9 cellular contexts compared by ENCODE assay signal in the genomic region with DNA sequence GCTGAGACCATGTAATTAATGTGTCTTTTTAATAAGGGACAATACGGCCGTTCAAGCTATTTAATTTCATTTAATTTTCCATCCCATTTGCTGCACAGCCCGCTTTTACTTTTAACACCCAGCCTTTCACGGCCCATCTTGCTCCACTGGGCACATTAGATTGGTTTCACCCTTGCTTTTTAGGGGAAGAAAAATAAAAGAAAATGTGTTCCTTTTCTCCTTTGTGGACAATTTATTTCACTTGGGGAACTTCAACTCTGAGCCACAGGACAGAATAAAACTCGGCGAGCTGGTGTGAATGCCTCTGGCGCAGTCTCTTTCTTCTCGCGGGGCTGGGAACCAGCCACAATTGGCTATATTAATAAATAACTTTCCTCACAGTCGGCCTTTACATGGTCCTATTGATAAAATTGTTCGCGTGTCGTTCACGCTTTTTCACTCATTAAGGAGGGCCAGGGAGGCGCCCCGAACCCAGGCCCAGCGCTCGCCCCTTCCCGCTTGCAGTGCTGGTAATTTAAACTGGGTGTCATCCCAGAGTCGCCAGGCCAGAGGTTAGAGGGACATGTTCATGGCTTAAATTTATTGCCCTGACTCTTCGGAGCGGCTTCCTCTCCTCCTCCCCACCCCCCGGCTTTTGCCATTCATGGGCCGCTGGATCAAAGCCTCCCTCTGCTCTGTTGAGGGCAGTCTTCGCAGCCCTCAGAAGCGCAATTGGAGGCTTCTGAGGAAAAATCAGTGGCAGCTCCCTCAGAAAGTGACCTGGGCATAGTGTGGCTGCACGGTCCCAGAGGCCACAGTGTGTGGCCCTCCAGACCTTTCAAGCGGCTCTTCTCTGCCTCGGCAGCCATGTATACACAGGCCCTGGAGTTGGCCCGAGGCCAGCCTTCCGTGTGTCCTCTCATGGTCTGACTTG. TPM values are rescaled to one million over a fixed set of nuclear protein-coding genes. Genes with fewer than 3 reads are reported as not detected.
A peak's percentile ranks its signal among the peaks of the same experiment; 100 is the strongest.
DNase-seq lines count a peak whose midpoint lies in the region; ATAC-seq and TF ChIP-seq lines count a peak whose summit lies in the region.
"Had no signal": no experiment of that assay in that cellular context is flagged by ENCODE, and none has a peak within 500 bp of the region (broad histone marks: within the 10 kb centered on the region; RNA-seq: fewer than 3 reads in every experiment).

No MANE protein-coding gene starts in this region.

- TF ChIP-seq POLR2A in esophagus muscularis mucosa (IDR thresholded peaks at IDR 0.05; ENCODE audit: low read depth) (no peak), sigmoid colon (IDR thresholded peaks at IDR 0.05) (no peak)

- H3K4me3 ChIP-seq in GM08714 (ENCODE audit: low read length) (peak overlapping the region; percentile 59; the same call in 1 of the 2 replicates), Panc1 (ENCODE audit: low read depth in 2 of 2, low read length in 2 of 2) (peak overlapping the region; percentile 40 to 44), esophagus muscularis mucosa (peak overlapping the region; percentile 38 to 54 (median 46)), sigmoid colon (peak overlapping the region in 3 of 4 donors; percentile 20 to 33 (median 31))

- H3K27me3 ChIP-seq in Panc1 (ENCODE audit: control insufficient read depth, insufficient read depth, low read length) (peaks cover 42% of the 10 kb centered on the region), esophagus muscularis mucosa (peaks cover 9 to 100% (median 86%) of the 10 kb centered on the region in 4 donors), sigmoid colon (peaks cover 68 to 100% (median 97%) of the 10 kb centered on the region in 3 donors)

- intact Hi-C loops in Panc1 (cut with micrococcal nuclease; ENCODE audit: unreplicated experiment) (no loop called here), esophagus muscularis mucosa (cut with DNase I) (loop anchor here (10.0 kb wide), 1 partner anchor 840 kb away; no protein-coding TSS in a partner anchor), sigmoid colon (cut with DNase I) (no loop called here)

- no TSS peak for BruUV-seq in Panc1 (replicated peaks; lab: Mats Ljungman, UMichigan)

- H3K9me3 ChIP-seq in Panc1 (ENCODE audit: control insufficient read depth, insufficient read depth, low read depth, low read length) (no peaks in the 10 kb centered on the region), esophagus muscularis mucosa (no peaks in the 10 kb centered on the region), sigmoid colon (no peaks in the 10 kb centered on the region)

- H3K27ac ChIP-seq in Panc1 (ENCODE audit: low read length) (no peak overlapping the region), esophagus muscularis mucosa (replicated peaks in 1 of 4) (no peak overlapping the region), sigmoid colon (no peak overlapping the region)

- CTCF ChIA-PET in Panc1 (lab: Charles Lee) (interaction anchor here (0.7 kb wide), 1 partner anchor 201 kb away, joined by 8 read pairs; no protein-coding TSS in a partner anchor), HEK293T (lab: Yijun Ruan, JAX) (no interaction called here)

- TF ChIP-seq EP300 in esophagus muscularis mucosa (IDR thresholded peaks at IDR 0.05) (no peak), sigmoid colon (IDR thresholded peaks at IDR 0.05) (no peak)

- in situ Hi-C loops in Panc1 (cut with HindIII; ENCODE audit: low pct_unique_long_range_greater_than_20kb, low sequenced_read_pairs), result no loop called here

- H3K36me3 ChIP-seq in Panc1 (ENCODE audit: control insufficient read depth, insufficient read depth, low read length), result no peaks in the 10 kb centered on the region
- no peaks in the 10 kb centered on the region for H3K36me3 ChIP-seq in esophagus muscularis mucosa
- H3K36me3 ChIP-seq in sigmoid colon, result no peaks in the 10 kb centered on the region

- POLR2A ChIA-PET in Panc1 (lab: Charles Lee), result no interaction called here
- POLR2A ChIA-PET in HEK293T (lab: Yijun Ruan, JAX), result interaction anchor here (0.7 to 1.2 kb wide), 2 partner anchors 11 to 65 kb away, joined by 3 read pairs; no protein-coding TSS in a partner anchor

- TF ChIP-seq CTCF in Panc1 (IDR thresholded peaks at IDR 0.05) (no peak), esophagus muscularis mucosa (IDR thresholded peaks at IDR 0.05) (no peak), sigmoid colon (IDR thresholded peaks at IDR 0.05) (no peak)

- ATAC-seq in Panc1, result no peak
- ATAC-seq in GM18861 (IDR thresholded peaks at IDR 0.05; ENCODE audit: unreplicated experiment), result no peak
- no peak for ATAC-seq in HG03280 (IDR thresholded peaks at IDR 0.05; ENCODE audit: unreplicated experiment)

- 9% methylated on average over 18 of the region's 31 CpGs for WGBS in esophagus muscularis mucosa
- 8 to 11% methylated on average over 31 of the region's 31 CpGs for WGBS in sigmoid colon, 2 donors

- H3K4me1 ChIP-seq in Panc1 (ENCODE audit: control insufficient read depth, insufficient read depth, low read length) (no peaks in the 10 kb centered on the region), esophagus muscularis mucosa (peaks cover 30 to 60% (median 44%) of the 10 kb centered on the region in 4 donors), sigmoid colon (peaks cover 0 to 52% (median 30%) of the 10 kb centered on the region in 4 donors)

- DNase-seq in Panc1 (ENCODE audit: low read depth, low spot score) (no peak), esophagus muscularis mucosa (ENCODE audit: extremely low spot score) (no peak), sigmoid colon (no peak), HEK293T (ENCODE audit: extremely low spot score) (no peak)
- DNase-seq: NCI-H748 treated with DMSO at 0.1 percent for 48 hours had no signal

TF ChIP-seq in HEK293T, 16 proteins besides CTCF, POLR2A, EP300 and RAD21:
- TF ChIP-seq CTBP1 (IDR thresholded peaks at IDR 0.05; ENCODE audit: borderline replicate concordance), result no peak
- no peak for TF ChIP-seq FOXK2 (IDR thresholded peaks at IDR 0.05)
- no peak for TF ChIP-seq SUZ12 (IDR thresholded peaks at IDR 0.05)
- TF ChIP-seq, protein P1, sequence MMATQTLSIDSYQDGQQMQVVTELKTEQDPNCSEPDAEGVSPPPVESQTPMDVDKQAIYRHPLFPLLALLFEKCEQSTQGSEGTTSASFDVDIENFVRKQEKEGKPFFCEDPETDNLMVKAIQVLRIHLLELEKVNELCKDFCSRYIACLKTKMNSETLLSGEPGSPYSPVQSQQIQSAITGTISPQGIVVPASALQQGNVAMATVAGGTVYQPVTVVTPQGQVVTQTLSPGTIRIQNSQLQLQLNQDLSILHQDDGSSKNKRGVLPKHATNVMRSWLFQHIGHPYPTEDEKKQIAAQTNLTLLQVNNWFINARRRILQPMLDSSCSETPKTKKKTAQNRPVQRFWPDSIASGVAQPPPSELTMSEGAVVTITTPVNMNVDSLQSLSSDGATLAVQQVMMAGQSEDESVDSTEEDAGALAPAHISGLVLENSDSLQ (IDR thresholded peaks at IDR 0.05), result no peak
- no peak for TF ChIP-seq ARNT (IDR thresholded peaks at IDR 0.05)
- TF ChIP-seq FOXA1 (IDR thresholded peaks at IDR 0.05), result no peak
- TF ChIP-seq ELF4 (IDR thresholded peaks at IDR 0.05), result no peak
- no peak for TF ChIP-seq TARDBP (IDR thresholded peaks at IDR 0.05)
- no peak for TF ChIP-seq LEF1 (IDR thresholded peaks at IDR 0.05; ENCODE audit: borderline replicate concordance)
- no peak for TF ChIP-seq HDGF (IDR thresholded peaks at IDR 0.05; ENCODE audit: borderline replicate concordance)
- TF ChIP-seq L3MBTL2 (conservative IDR thresholded peaks at IDR 0.05), result no peak
- TF ChIP-seq BHLHE40 (IDR thresholded peaks at IDR 0.05; ENCODE audit: borderline replicate concordance), result no peak
- TF ChIP-seq SP1 (IDR thresholded peaks at IDR 0.05), result no peak
- no peak for TF ChIP-seq FOXM1 (IDR thresholded peaks at IDR 0.05; ENCODE audit: borderline replicate concordance)
- TF ChIP-seq NFRKB (IDR thresholded peaks at IDR 0.05), result no peak
- no peak for TF ChIP-seq ZNF384 (IDR thresholded peaks at IDR 0.05)

RNA-seq across cellular contexts. Expression of gene PRDM13, which starts 2.2 kb away (rescaled TPM):
- total RNA-seq in Panc1 (2021; ENCODE audit: unreplicated experiment), result not detected
- not detected for polyA plus RNA-seq in Panc1 (2012; ENCODE audit: insufficient read length)
- not detected for total RNA-seq in esophagus muscularis mucosa
- not detected for total RNA-seq in sigmoid colon
- not detected for polyA plus RNA-seq in sigmoid colon
- total RNA-seq: HT1080 had no signal

RNA-seq across cellular contexts. Expression of gene CCNC, which starts 36.0 kb away (rescaled TPM):
- 43.4 TPM for total RNA-seq in Panc1 (2021; ENCODE audit: unreplicated experiment)
- polyA plus RNA-seq in Panc1 (2012; ENCODE audit: insufficient read length), result 25.7 TPM
- 10 to 100 TPM; 27.4 to 50.7 (median 45.1) TPM for total RNA-seq in esophagus muscularis mucosa
- 10 to 100 TPM; 38.5 to 65.3 (median 55.8) TPM for total RNA-seq in sigmoid colon
- polyA plus RNA-seq in sigmoid colon, result 10 to 100 TPM; 30.5 to 61.0 (median 56.5) TPM
